ENCODE assay signal across 9 cellular contexts in the genomic region with DNA sequence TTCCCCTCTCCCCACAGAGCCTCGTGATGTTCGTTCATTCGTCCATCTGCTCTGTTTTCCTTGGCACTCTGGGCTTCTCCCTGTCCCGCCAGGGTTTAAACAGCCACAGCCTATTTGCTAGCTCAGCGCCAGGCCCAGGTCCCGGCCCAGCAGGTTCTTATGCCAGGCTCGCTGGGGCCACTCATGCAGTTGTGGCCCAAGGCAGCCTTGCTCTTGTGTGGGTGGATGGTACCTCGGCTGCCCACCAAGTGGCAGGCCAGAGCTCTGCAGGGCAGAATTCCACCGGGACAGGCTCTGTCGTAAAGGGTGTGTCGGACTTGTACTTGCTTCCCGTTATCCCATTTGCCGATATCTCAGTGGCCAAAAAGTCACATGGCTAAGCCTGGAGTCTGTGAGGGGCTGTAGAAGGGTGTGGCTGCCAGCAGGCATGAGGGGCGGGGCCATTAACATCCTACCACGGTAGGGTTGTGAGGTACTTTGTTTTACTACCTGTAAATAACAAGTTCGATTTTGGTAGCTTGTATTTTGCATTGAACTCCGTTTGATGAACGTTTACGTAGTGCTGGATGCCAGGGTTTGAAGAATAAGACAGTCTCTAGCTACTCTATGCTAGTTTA. TPM values are rescaled to one million over a fixed set of nuclear protein-coding genes. Genes with fewer than 3 reads are reported as not detected.
DNase-seq lines count a peak whose midpoint lies in the region; ATAC-seq and FAIRE-seq lines count a peak whose summit lies in the region.
"Had no signal": no experiment of that assay in that cellular context is flagged by ENCODE, and none has a peak within 500 bp of the region (broad histone marks: within the 10 kb centered on the region; RNA-seq: fewer than 3 reads in every experiment).

No MANE protein-coding gene starts in this region.

- H3K36me3 Mint-ChIP-seq in effector memory CD8-positive, alpha-beta T cell (ENCODE audit: insufficient read depth): peaks cover 31% of the 10 kb centered on the region

- peak; percentile 1 for ATAC-seq in effector memory CD8-positive, alpha-beta T cell (replicated peaks)

- peaks cover 30 to 33% of the 10 kb centered on the region in 2 donors for H3K4me1 Mint-ChIP-seq in effector memory CD8-positive, alpha-beta T cell (ENCODE audit: low read depth in 2 of 2)

- FAIRE-seq in RCC 7860 (lab: Jason Lieb, UNC): no peak
- FAIRE-seq: A204.1 had no signal

- peaks cover 4% of the 10 kb centered on the region; the same call in 1 of the 2 replicates for H3K36me3 ChIP-seq in SK-N-MC (ENCODE audit: insufficient read depth, low read length)

- H3K9me3 Mint-ChIP-seq in effector memory CD8-positive, alpha-beta T cell: no peaks in the 10 kb centered on the region

- H3K4me3 ChIP-seq in SK-N-MC: no peak overlapping the region

- peak overlapping the region; percentile 99 to 100 for H3K27ac Mint-ChIP-seq in effector memory CD8-positive, alpha-beta T cell

- no peaks in the 10 kb centered on the region for H3K9me3 ChIP-seq in SK-N-MC (ENCODE audit: low read depth, low read length)

- H3K9ac ChIP-seq in SK-N-MC (ENCODE audit: insufficient read length): no peak overlapping the region

- peak overlapping the region; percentile 92 for H3K27ac ChIP-seq in SK-N-MC

- DNase-seq in DMS53 (lab: John Stamatoyannopoulos, UW): peak; percentile 14
- DNase-seq in DMS53 treated with DMSO at 0.1 percent for 48 hours (lab: John Stamatoyannopoulos, UW; ENCODE audit: unreplicated experiment): no peak
- no peak for DNase-seq in SK-N-MC (ENCODE audit: low read depth, low spot score)
- peak in 2 of 3 experiments; percentile 17 to 18 for DNase-seq in effector memory CD8-positive, alpha-beta T cell
- peak; percentile 24 for DNase-seq in myocyte (ENCODE audit: low read depth)
- DNase-seq in RCC 7860 (ENCODE audit: low spot score): no peak
- no peak for DNase-seq in COLO668 (lab: John Stamatoyannopoulos, UW; ENCODE audit: unreplicated experiment)
- DNase-seq in occipital lobe (lab: John Stamatoyannopoulos, UW): no peak

- peak overlapping the region; percentile 77 to 80 for H3K4me3 Mint-ChIP-seq in effector memory CD8-positive, alpha-beta T cell

- H3K27me3 Mint-ChIP-seq in effector memory CD8-positive, alpha-beta T cell: no peaks in the 10 kb centered on the region

RNA-seq across cellular contexts. Expression of gene FAM118A, which starts 7.9 kb away (rescaled TPM):
- total RNA-seq in myocyte (12.3 and 12.7 TPM in 2 replicates), occipital lobe (6.2 TPM)
- polyA plus RNA-seq in myocyte (2012): 13.7 TPM

RNA-seq across cellular contexts. Expression of gene UPK3A, which starts 32.9 kb away (rescaled TPM):
- total RNA-seq in myocyte: not detected in 2 replicates
- polyA plus RNA-seq in myocyte (2012): not detected
- total RNA-seq in occipital lobe: not detected

Comparison
In these comparisons a context has a peak if more than half of its experiments do, and no peak if none do; other contexts are left out.
1. DNase-seq: peak in DMS53 (single experiment), effector memory CD8-positive, alpha-beta T cell (2 of 3) and myocyte (single experiment); none in DMS53 treated with DMSO at 0.1 percent for 48 hours (single experiment), SK-N-MC (single experiment), RCC 7860 (single experiment), COLO668 (single experiment) and occipital lobe (single experiment).